1 cellular context compared by ENCODE assay signal in the genomic region with DNA sequence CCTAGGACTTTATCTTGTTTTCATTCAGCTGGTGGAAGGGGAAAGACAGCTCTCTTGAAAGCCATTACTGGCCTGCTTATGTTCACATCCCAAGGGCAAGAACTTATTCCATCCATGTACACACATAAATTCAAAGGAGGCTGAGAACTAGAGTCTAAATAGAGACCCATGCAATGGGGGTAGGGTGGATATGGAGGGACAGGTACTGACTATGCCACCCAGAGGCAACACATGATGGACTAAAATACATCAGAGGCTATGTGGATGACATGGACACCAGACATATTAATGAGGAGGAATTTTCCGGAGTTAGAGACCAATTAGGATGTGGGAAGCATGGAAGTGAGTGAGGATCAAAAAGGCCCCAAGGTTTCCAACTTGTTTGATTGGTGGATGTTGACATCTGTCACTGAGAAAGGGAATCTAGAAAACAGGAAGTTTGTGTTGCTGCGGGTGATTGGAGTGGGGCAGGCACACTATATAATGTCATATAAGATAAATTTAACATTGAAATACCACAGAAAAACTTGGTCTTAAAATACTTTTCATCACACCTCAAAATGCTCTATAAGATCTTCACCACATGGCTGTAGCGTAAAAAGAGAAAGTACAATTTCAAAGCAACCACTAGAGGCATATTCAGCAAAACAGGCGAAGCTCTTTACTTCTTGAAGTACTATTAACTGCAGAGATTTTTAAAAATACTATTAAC.
A peak's percentile ranks its signal among the peaks of the same experiment; 100 is the strongest.
TF ChIP-seq lines count a peak whose summit lies in the region.

No MANE protein-coding gene starts in this region.

TF ChIP-seq in K562, 482 proteins besides CTCF, POLR2A, EP300 and RAD21 (continued from another document):
- TF ChIP-seq, protein P1, sequence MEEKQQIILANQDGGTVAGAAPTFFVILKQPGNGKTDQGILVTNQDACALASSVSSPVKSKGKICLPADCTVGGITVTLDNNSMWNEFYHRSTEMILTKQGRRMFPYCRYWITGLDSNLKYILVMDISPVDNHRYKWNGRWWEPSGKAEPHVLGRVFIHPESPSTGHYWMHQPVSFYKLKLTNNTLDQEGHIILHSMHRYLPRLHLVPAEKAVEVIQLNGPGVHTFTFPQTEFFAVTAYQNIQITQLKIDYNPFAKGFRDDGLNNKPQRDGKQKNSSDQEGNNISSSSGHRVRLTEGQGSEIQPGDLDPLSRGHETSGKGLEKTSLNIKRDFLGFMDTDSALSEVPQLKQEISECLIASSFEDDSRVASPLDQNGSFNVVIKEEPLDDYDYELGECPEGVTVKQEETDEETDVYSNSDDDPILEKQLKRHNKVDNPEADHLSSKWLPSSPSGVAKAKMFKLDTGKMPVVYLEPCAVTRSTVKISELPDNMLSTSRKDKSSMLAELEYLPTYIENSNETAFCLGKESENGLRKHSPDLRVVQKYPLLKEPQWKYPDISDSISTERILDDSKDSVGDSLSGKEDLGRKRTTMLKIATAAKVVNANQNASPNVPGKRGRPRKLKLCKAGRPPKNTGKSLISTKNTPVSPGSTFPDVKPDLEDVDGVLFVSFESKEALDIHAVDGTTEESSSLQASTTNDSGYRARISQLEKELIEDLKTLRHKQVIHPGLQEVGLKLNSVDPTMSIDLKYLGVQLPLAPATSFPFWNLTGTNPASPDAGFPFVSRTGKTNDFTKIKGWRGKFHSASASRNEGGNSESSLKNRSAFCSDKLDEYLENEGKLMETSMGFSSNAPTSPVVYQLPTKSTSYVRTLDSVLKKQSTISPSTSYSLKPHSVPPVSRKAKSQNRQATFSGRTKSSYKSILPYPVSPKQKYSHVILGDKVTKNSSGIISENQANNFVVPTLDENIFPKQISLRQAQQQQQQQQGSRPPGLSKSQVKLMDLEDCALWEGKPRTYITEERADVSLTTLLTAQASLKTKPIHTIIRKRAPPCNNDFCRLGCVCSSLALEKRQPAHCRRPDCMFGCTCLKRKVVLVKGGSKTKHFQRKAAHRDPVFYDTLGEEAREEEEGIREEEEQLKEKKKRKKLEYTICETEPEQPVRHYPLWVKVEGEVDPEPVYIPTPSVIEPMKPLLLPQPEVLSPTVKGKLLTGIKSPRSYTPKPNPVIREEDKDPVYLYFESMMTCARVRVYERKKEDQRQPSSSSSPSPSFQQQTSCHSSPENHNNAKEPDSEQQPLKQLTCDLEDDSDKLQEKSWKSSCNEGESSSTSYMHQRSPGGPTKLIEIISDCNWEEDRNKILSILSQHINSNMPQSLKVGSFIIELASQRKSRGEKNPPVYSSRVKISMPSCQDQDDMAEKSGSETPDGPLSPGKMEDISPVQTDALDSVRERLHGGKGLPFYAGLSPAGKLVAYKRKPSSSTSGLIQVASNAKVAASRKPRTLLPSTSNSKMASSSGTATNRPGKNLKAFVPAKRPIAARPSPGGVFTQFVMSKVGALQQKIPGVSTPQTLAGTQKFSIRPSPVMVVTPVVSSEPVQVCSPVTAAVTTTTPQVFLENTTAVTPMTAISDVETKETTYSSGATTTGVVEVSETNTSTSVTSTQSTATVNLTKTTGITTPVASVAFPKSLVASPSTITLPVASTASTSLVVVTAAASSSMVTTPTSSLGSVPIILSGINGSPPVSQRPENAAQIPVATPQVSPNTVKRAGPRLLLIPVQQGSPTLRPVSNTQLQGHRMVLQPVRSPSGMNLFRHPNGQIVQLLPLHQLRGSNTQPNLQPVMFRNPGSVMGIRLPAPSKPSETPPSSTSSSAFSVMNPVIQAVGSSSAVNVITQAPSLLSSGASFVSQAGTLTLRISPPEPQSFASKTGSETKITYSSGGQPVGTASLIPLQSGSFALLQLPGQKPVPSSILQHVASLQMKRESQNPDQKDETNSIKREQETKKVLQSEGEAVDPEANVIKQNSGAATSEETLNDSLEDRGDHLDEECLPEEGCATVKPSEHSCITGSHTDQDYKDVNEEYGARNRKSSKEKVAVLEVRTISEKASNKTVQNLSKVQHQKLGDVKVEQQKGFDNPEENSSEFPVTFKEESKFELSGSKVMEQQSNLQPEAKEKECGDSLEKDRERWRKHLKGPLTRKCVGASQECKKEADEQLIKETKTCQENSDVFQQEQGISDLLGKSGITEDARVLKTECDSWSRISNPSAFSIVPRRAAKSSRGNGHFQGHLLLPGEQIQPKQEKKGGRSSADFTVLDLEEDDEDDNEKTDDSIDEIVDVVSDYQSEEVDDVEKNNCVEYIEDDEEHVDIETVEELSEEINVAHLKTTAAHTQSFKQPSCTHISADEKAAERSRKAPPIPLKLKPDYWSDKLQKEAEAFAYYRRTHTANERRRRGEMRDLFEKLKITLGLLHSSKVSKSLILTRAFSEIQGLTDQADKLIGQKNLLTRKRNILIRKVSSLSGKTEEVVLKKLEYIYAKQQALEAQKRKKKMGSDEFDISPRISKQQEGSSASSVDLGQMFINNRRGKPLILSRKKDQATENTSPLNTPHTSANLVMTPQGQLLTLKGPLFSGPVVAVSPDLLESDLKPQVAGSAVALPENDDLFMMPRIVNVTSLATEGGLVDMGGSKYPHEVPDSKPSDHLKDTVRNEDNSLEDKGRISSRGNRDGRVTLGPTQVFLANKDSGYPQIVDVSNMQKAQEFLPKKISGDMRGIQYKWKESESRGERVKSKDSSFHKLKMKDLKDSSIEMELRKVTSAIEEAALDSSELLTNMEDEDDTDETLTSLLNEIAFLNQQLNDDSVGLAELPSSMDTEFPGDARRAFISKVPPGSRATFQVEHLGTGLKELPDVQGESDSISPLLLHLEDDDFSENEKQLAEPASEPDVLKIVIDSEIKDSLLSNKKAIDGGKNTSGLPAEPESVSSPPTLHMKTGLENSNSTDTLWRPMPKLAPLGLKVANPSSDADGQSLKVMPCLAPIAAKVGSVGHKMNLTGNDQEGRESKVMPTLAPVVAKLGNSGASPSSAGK (IDR thresholded peaks at IDR 0.05) = peak; percentile 54
- TF ChIP-seq ZNF175 (CRISPR knock-in tag; IDR thresholded peaks at IDR 0.05; ENCODE audit: low read depth) = 0 out of 2 replicates have a peak, but pooled peaks have one; percentile 37
- TF ChIP-seq NUFIP1 (IDR thresholded peaks at IDR 0.05; ENCODE audit: partially characterized antibody) = no peak
- no peak for TF ChIP-seq ZNF316 (IDR thresholded peaks at IDR 0.05)
- TF ChIP-seq, protein P2, sequence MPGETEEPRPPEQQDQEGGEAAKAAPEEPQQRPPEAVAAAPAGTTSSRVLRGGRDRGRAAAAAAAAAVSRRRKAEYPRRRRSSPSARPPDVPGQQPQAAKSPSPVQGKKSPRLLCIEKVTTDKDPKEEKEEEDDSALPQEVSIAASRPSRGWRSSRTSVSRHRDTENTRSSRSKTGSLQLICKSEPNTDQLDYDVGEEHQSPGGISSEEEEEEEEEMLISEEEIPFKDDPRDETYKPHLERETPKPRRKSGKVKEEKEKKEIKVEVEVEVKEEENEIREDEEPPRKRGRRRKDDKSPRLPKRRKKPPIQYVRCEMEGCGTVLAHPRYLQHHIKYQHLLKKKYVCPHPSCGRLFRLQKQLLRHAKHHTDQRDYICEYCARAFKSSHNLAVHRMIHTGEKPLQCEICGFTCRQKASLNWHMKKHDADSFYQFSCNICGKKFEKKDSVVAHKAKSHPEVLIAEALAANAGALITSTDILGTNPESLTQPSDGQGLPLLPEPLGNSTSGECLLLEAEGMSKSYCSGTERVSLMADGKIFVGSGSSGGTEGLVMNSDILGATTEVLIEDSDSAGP (CRISPR knock-in tag; IDR thresholded peaks at IDR 0.05) = no peak
- no peak for TF ChIP-seq PHF21A (IDR thresholded peaks at IDR 0.05; ENCODE audit: borderline replicate concordance, low read depth)
- no peak for TF ChIP-seq BRD9 (IDR thresholded peaks at IDR 0.05; ENCODE audit: low read depth, partially characterized antibody)
- TF ChIP-seq, protein P3, sequence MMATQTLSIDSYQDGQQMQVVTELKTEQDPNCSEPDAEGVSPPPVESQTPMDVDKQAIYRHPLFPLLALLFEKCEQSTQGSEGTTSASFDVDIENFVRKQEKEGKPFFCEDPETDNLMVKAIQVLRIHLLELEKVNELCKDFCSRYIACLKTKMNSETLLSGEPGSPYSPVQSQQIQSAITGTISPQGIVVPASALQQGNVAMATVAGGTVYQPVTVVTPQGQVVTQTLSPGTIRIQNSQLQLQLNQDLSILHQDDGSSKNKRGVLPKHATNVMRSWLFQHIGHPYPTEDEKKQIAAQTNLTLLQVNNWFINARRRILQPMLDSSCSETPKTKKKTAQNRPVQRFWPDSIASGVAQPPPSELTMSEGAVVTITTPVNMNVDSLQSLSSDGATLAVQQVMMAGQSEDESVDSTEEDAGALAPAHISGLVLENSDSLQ (IDR thresholded peaks at IDR 0.05) = peak; percentile 14; the same call in 1 of the 2 replicates
- TF ChIP-seq EP400 (IDR thresholded peaks at IDR 0.05) = no peak
- 0 out of 2 replicates have a peak, but pooled peaks have one; percentile 34 for TF ChIP-seq ZNF79 (CRISPR knock-in tag; IDR thresholded peaks at IDR 0.05; ENCODE audit: low read depth)
- no peak for TF ChIP-seq RBM34 (IDR thresholded peaks at IDR 0.05; ENCODE audit: borderline replicate concordance, insufficient read depth, low read length)
- no peak for TF ChIP-seq MYBL2 (IDR thresholded peaks at IDR 0.05; ENCODE audit: low read depth)
- no peak for TF ChIP-seq MYBL2 (CRISPR knock-in tag; IDR thresholded peaks at IDR 0.05; ENCODE audit: borderline replicate concordance)
- no peak for TF ChIP-seq ZNF239 (CRISPR knock-in tag; IDR thresholded peaks at IDR 0.05)
- TF ChIP-seq TCF7L2 (IDR thresholded peaks at IDR 0.05; ENCODE audit: low read depth, low read length) = no peak
- no peak for TF ChIP-seq YBX1 (IDR thresholded peaks at IDR 0.05)
- TF ChIP-seq ZNF589 (CRISPR knock-in tag; IDR thresholded peaks at IDR 0.05; ENCODE audit: low read depth) = peak; percentile 76; the same call in 1 of the 2 replicates
TF ChIP-seq in K562: peak in this region for 7.
